8 cellular contexts compared by ENCODE assay signal in genomic region chr5:36090033-36090432, GRCh38. TPM values are rescaled to one million over a fixed set of nuclear protein-coding genes. Genes with fewer than 3 reads are reported as not detected.
A peak's percentile ranks its signal among the peaks of the same experiment; 100 is the strongest.
DNase-seq lines count a peak whose midpoint lies in the region; ATAC-seq lines count a peak whose summit lies in the region.

No MANE protein-coding gene starts in this region.

- peak; percentile 48 for DNase-seq in EL
- DNase-seq in HT-29 (ENCODE audit: low spot score): peak; percentile 65
- DNase-seq in SW480 (ENCODE audit: low spot score): peak; percentile 35
- DNase-seq in left lobe of liver (ENCODE audit: low spot score): no peak
- no peak for DNase-seq in DMS153 treated with DMSO at 0.1 percent for 48 hours (lab: John Stamatoyannopoulos, UW; ENCODE audit: unreplicated experiment)
- DNase-seq in 8988T: no peak
- DNase-seq in NCI-H345 treated with DMSO at 0.1 percent for 48 hours (lab: John Stamatoyannopoulos, UW; ENCODE audit: unreplicated experiment): no peak

- ATAC-seq in GM19452 (IDR thresholded peaks at IDR 0.05; ENCODE audit: unreplicated experiment) (peak; percentile 71), left lobe of liver (peak; percentile 74)

RNA-seq across cellular contexts. Expression of gene UGT3A2, which starts 23.4 kb away (rescaled TPM):
- not detected in 2 replicates for total RNA-seq in HT-29 (2014; rRNA removed; shearing (Covaris generic))
- 0.18 TPM for total RNA-seq in left lobe of liver

Comparison
In these comparisons a context has a peak if more than half of its experiments do, and no peak if none do; other contexts are left out.
1. DNase-seq: peak in EL (single experiment), HT-29 (single experiment) and SW480 (single experiment); none in left lobe of liver (single experiment), DMS153 treated with DMSO at 0.1 percent for 48 hours (single experiment), 8988T (single experiment) and NCI-H345 treated with DMSO at 0.1 percent for 48 hours (single experiment).